Comparison of ENCODE assay signal across 8 cellular contexts in the genomic region with DNA sequence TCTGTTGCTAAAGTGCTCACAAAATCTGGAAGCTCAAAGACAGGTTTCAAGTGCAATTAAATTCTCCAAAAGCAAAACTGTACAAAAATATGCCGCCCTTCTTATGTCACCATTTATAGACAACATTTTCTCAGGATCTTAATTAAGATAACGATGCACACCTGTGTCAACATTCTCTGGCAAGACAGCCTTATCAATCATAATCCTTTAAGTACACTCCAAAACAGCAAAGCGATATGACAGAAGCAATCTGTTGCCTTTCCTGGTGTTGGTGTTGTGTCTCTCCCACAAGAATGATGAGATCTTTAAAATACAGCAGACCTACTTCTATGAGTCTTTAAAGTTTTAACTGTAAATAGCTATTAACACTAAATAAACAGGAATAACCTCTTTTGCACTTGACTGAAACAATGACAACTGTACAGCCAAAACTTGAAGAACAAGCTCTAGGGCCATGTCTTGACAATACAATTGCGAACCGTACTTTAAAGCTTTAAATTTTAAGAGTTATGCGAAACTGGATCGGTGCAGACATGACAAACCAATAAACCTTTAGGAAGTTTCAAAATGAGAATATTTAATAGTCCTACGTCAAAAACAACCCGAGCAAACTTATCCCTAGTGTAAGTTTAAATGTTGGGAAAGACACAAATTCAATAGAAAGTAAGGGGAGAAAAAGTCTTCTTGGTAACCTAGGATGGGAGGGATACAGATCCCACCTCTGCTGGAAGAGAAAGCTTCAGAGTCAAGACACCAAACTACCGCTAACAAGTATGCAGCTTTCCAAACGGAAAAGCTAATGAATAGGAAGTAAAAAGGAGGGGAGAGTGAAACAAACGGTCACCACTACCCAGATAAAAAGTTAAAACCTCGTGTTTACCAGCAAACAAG. TPM values are rescaled to one million over a fixed set of nuclear protein-coding genes. Genes with fewer than 3 reads are reported as not detected.
DNase-seq lines count a peak whose midpoint lies in the region; ATAC-seq and TF ChIP-seq lines count a peak whose summit lies in the region.

No MANE protein-coding gene starts in this region.

- peaks cover 8% of the 10 kb centered on the region for H3K36me3 Mint-ChIP-seq in T-helper 1 cell treated with Interleukin-12 subunit alpha and Interleukin-12 subunit beta and Interleukin-4 antibody, amounts not matched to agents 30 μg/mL and 1 μg/mL, for 36 hours (ENCODE audit: low read depth)

- H3K9me3 ChIP-seq in spleen (peaks cover 0 to 4% (median 0%) of the 10 kb centered on the region in 8 donors), body of pancreas (no peaks in the 10 kb centered on the region)

- ATAC-seq in GM21619 (IDR thresholded peaks at IDR 0.05; ENCODE audit: unreplicated experiment) (no peak), body of pancreas (no peak)

- DNase-seq in T-helper 1 cell: no peak
- DNase-seq in NCI-H748 treated with DMSO at 0.1 percent for 48 hours (lab: John Stamatoyannopoulos, UW): peak; percentile 25
- peak; percentile 29 to 65 for DNase-seq in erythroblast (lab: John Stamatoyannopoulos, UW)
- DNase-seq in spleen: no peak
- no peak for DNase-seq in NK-92 treated with Interleukin-12 subunit alpha and Interleukin-12 subunit beta, amount 100 ng/mL, for 24 hours (lab: John Stamatoyannopoulos, UW)
- no peak for DNase-seq in body of pancreas

- H3K27me3 Mint-ChIP-seq in T-helper 1 cell treated with Interleukin-12 subunit alpha and Interleukin-12 subunit beta and Interleukin-4 antibody, amounts not matched to agents 30 μg/mL and 1 μg/mL, for 36 hours (ENCODE audit: low read depth): peaks cover 58% of the 10 kb centered on the region

- peaks cover 25% of the 10 kb centered on the region for H3K4me1 Mint-ChIP-seq in T-helper 1 cell treated with Interleukin-12 subunit alpha and Interleukin-12 subunit beta and Interleukin-4 antibody, amounts not matched to agents 30 μg/mL and 1 μg/mL, for 36 hours (ENCODE audit: low read depth)

- peaks cover 6 to 47% (median 41%) of the 10 kb centered on the region in 6 donors for H3K4me1 ChIP-seq in spleen
- H3K4me1 ChIP-seq in body of pancreas: peaks cover 40% of the 10 kb centered on the region

- TF ChIP-seq POLR2A in erythroblast (IDR thresholded peaks at IDR 0.05; ENCODE audit: low read length): no peak
- TF ChIP-seq POLR2A in spleen (IDR thresholded peaks at IDR 0.05): no peak
- TF ChIP-seq POLR2A in body of pancreas (IDR thresholded peaks at IDR 0.05): no peak

- H3K27ac ChIP-seq in spleen (no peak overlapping the region), body of pancreas (no peak overlapping the region)

- H3K27me3 ChIP-seq in spleen (replicated peaks in 1 of 7): peaks cover 0 to 100% (median 63%) of the 10 kb centered on the region in 7 donors
- peaks cover 0 to 26% of the 10 kb centered on the region in 2 donors for H3K27me3 ChIP-seq in body of pancreas

- H3K36me3 ChIP-seq in spleen (no peaks in the 10 kb centered on the region), body of pancreas (replicated peaks in 1 of 2; ENCODE audit: insufficient read depth in 1 of 2, low read depth in 2 of 2) (no peaks in the 10 kb centered on the region)

- peak overlapping the region in 5 of 8 donors; percentile 70 to 88 (median 75) for H3K4me3 ChIP-seq in spleen
- no peak overlapping the region for H3K4me3 ChIP-seq in body of pancreas

- H3K9me3 Mint-ChIP-seq in T-helper 1 cell treated with Interleukin-12 subunit alpha and Interleukin-12 subunit beta and Interleukin-4 antibody, amounts not matched to agents 30 μg/mL and 1 μg/mL, for 36 hours: peaks cover 5% of the 10 kb centered on the region

- intact Hi-C loops in spleen (cut with DNase I; ENCODE audit: low total_unique reads): no loop called here
- intact Hi-C loops in body of pancreas (cut with DNase I): no loop called here

- peak overlapping the region; percentile 83 for H3K4me3 Mint-ChIP-seq in T-helper 1 cell treated with Interleukin-12 subunit alpha and Interleukin-12 subunit beta and Interleukin-4 antibody, amounts not matched to agents 30 μg/mL and 1 μg/mL, for 36 hours

- WGBS in spleen, 5 donors: 25 to 31% (median 27%) methylated on average over 13 of the region's 13 CpGs
- 18 to 19% methylated on average over 13 of the region's 13 CpGs for WGBS in body of pancreas, 2 donors

- H3K27ac Mint-ChIP-seq in T-helper 1 cell treated with Interleukin-12 subunit alpha and Interleukin-12 subunit beta and Interleukin-4 antibody, amounts not matched to agents 30 μg/mL and 1 μg/mL, for 36 hours: peak overlapping the region; percentile 80

- TF ChIP-seq CTCF in spleen (IDR thresholded peaks at IDR 0.05 in 8 of 11, conservative IDR thresholded peaks at IDR 0.05 in 3 of 11) (no peak), body of pancreas (IDR thresholded peaks at IDR 0.05) (no peak)

RNA-seq across cellular contexts. Expression of gene IRX5, which starts 3.3 kb away (rescaled TPM):
- total RNA-seq in spleen (not detected), body of pancreas (under 1 TPM in 1 of 2 donors, not detected in 1; 0.26 TPM)
- polyA plus RNA-seq in spleen: not detected

Comparison
In these comparisons a context has a peak if more than half of its experiments do, and no peak if none do; other contexts are left out.
1. DNase-seq: peak in NCI-H748 treated with DMSO at 0.1 percent for 48 hours (single experiment) and erythroblast (2 of 2); none in T-helper 1 cell (0 of 5), spleen (single experiment), NK-92 treated with Interleukin-12 subunit alpha and Interleukin-12 subunit beta, amount 100 ng/mL, for 24 hours (single experiment) and body of pancreas (0 of 4).
2. H3K4me3 ChIP-seq: peak in spleen (5 of 8); none in body of pancreas (0 of 2).